24 cellular contexts compared by ENCODE assay signal in genomic region chr13:75927183-75927582, GRCh38.
"Had no signal": no experiment of that assay in that cellular context is flagged by ENCODE, and none has a peak within 500 bp of the region (broad histone marks: within the 10 kb centered on the region; RNA-seq: fewer than 3 reads in every experiment).

No MANE protein-coding gene starts in this region.

- ATAC-seq: activated naive CD4-positive, alpha-beta T cell treated with anti-CD3 and anti-CD28 coated beads, Interleukin-2, amount 50 U/mL, for 72 hours; activated T-cell treated with anti-CD3 and anti-CD28 coated beads, Interleukin-2, amount 50 U/mL, for 72 hours; esophagus mucosa; T-helper 17 cell had no signal

- H3K27me3 ChIP-seq: brain microvascular endothelial cell had no signal

- DNase-seq: activated CD4-positive, alpha-beta memory T cell treated with anti-CD3 and anti-CD28 coated beads, Interleukin-2, amount 10 ng/mL, durations not matched to agents 7 days and 5 days; activated CD4-positive, alpha-beta T cell treated with anti-CD3 and anti-CD28 coated beads for 1 hour; activated CD4-positive, alpha-beta T cell treated with anti-CD3 and anti-CD28 coated beads for 4 hours; activated CD4-positive, alpha-beta T cell treated with anti-CD3 and anti-CD28 coated beads, Interleukin-2, amount 10 ng/mL, durations not matched to agents 7 days and 5 days; activated CD4-positive, alpha-beta T cell treated with anti-CD3 and anti-CD28 coated beads, Interleukin-2, amount 50 U/mL, for 4 hours; activated CD8-positive, alpha-beta memory T cell treated with anti-CD3 and anti-CD28 coated beads, Interleukin-2, amount 50 U/mL, for 48 hours; activated gamma-delta T cell; activated naive CD4-positive, alpha-beta T cell; activated naive CD4-positive, alpha-beta T cell treated with anti-CD3 and anti-CD28 coated beads, Interleukin-2, amount 10 ng/mL, durations not matched to agents 7 days and 5 days; activated naive CD8-positive, alpha-beta T cell treated with anti-CD3 and anti-CD28 coated beads, Interleukin-2, amount 10 ng/mL, durations not matched to agents 7 days and 5 days; activated T-cell treated with anti-CD3 and anti-CD28 coated beads for 4 hours; activated T-cell treated with anti-CD3 and anti-CD28 coated beads, Interleukin-2, amount 50 U/mL, for 24 hours; activated T-cell treated with anti-CD3 and anti-CD28 coated beads, Interleukin-2, amount 50 U/mL, for 72 hours; amniotic stem cell; anterior cingulate cortex; brain microvascular endothelial cell; cortex of kidney; effector CD8-positive, alpha-beta T cell; head of caudate nucleus; T-helper 1 cell; T-helper 17 cell; T1000 had no signal

- H3K27ac ChIP-seq: brain microvascular endothelial cell had no signal

- H3K36me3 ChIP-seq: brain microvascular endothelial cell had no signal
